In genomic region chr4:145709336-145709735, GRCh38 we compare ENCODE assay signal across 17 cellular contexts. TPM values are rescaled to one million over a fixed set of nuclear protein-coding genes. Genes with fewer than 3 reads are reported as not detected.
A peak's percentile ranks its signal among the peaks of the same experiment; 100 is the strongest.
DNase-seq lines count a peak whose midpoint lies in the region; ATAC-seq and TF ChIP-seq lines count a peak whose summit lies in the region.
"Had no signal": no experiment of that assay in that cellular context is flagged by ENCODE, and none has a peak within 500 bp of the region (broad histone marks: within the 10 kb centered on the region; RNA-seq: fewer than 3 reads in every experiment).

No MANE protein-coding gene starts in this region.

- peak overlapping the region; percentile 42 for H3K4me2 ChIP-seq in mammary epithelial cell (ENCODE audit: insufficient read depth, low read depth, low read length)

- in situ Hi-C loops in mammary epithelial cell (cut with MboI; ENCODE audit: low sequenced_read_pairs in 2 of 2): no loop called here

- no peaks in the 10 kb centered on the region for H3K27me3 ChIP-seq in mammary epithelial cell (ENCODE audit: insufficient read depth, low read length)
- H3K27me3 ChIP-seq: right atrium auricular region had no signal

- peaks cover 18% of the 10 kb centered on the region for H3K4me1 ChIP-seq in mammary epithelial cell (ENCODE audit: insufficient read depth, low read length)
- H3K4me1 ChIP-seq: right atrium auricular region had no signal

- H3K9me3 ChIP-seq in mammary epithelial cell (replicated peaks; ENCODE audit: insufficient read depth, low read length): no peaks in the 10 kb centered on the region

- peak; percentile 87 for DNase-seq in DMS79 (lab: John Stamatoyannopoulos, UW)
- DNase-seq in NCI-H187 treated with DMSO at 0.1 percent for 48 hours (lab: John Stamatoyannopoulos, UW): peak; percentile 52
- no peak for DNase-seq in mammary epithelial cell
- no peak for DNase-seq in GOT3 (lab: John Stamatoyannopoulos, UW)
- no peak for DNase-seq in D341Med (ENCODE audit: low spot score)
- DNase-seq: cerebellar nuclear complex; DND-41; Karpas-422; naive thymus-derived CD8-positive, alpha-beta T cell; NCI-H524; Right ventricle myocardium superior; stimulated activated CD4-positive, alpha-beta T cell treated with anti-CD3 and anti-CD28 coated beads, Interleukin-4, amount 100 ng/mL, for 24 hours; stimulated activated naive CD4-positive, alpha-beta T cell had no signal

- H3K4me3 ChIP-seq in mammary epithelial cell (replicated peaks in 1 of 3; ENCODE audit: insufficient read depth in 1 of 3, low read depth in 2 of 3, low read length in 3 of 3): no peak overlapping the region
- H3K4me3 ChIP-seq: right atrium auricular region had no signal

- H3K27ac ChIP-seq in mammary epithelial cell (ENCODE audit: insufficient read depth, low read depth, low read length): no peak overlapping the region
- H3K27ac ChIP-seq: right atrium auricular region had no signal

- H3K79me2 ChIP-seq in mammary epithelial cell (ENCODE audit: insufficient read depth, low read length): no peaks in the 10 kb centered on the region

- no peak for TF ChIP-seq CTCF in mammary epithelial cell (conservative IDR thresholded peaks at IDR 0.05 in 1 of 2, IDR thresholded peaks at IDR 0.05 in 1 of 2; ENCODE audit: extremely low read depth in 1 of 2, insufficient read depth in 1 of 2, low read depth in 1 of 2, low read length in 2 of 2)

- no peaks in the 10 kb centered on the region for H3K36me3 ChIP-seq in mammary epithelial cell (ENCODE audit: insufficient read depth, low read length)
- H3K36me3 ChIP-seq: right atrium auricular region had no signal

- H2AFZ ChIP-seq in mammary epithelial cell (ENCODE audit: low read depth, low read length): no peak overlapping the region

- intact Hi-C loops in mammary epithelial cell (cut with micrococcal nuclease): no loop called here

- CTCF ChIA-PET in mammary epithelial cell (lab: Charles Lee; ENCODE audit: low non-redundant PET): no interaction called here

- H3K9ac ChIP-seq in mammary epithelial cell (ENCODE audit: insufficient read depth, low read length): no peak overlapping the region

- WGBS in mammary epithelial cell (ENCODE audit: low coverage, missing lambda C conversion rate): 0% methylated on average over 1 of the region's 1 CpG

- H4K20me1 ChIP-seq in mammary epithelial cell (ENCODE audit: insufficient read depth, low read length): no peaks in the 10 kb centered on the region

- dilution Hi-C loops in mammary epithelial cell (cut with HindIII; ENCODE audit: low sequenced_read_pairs): loop anchor here (5.0 kb wide), 1 partner anchor 87 kb away; no protein-coding TSS in a partner anchor

- no TSS peak for BruUV-seq in mammary epithelial cell (replicated peaks; lab: Mats Ljungman, UMichigan)

- peak; percentile 19 for ATAC-seq in HG02571 (IDR thresholded peaks at IDR 0.05; ENCODE audit: unreplicated experiment)
- ATAC-seq in GM21576 (IDR thresholded peaks at IDR 0.05; ENCODE audit: unreplicated experiment): no peak
- no peak for ATAC-seq in GM21825 (IDR thresholded peaks at IDR 0.05; ENCODE audit: unreplicated experiment)
- ATAC-seq: naive thymus-derived CD8-positive, alpha-beta T cell had no signal

RNA-seq across cellular contexts. Expression of gene C4orf51, which starts 29.4 kb away (rescaled TPM):
- total RNA-seq in mammary epithelial cell: not detected
- polyA plus RNA-seq in mammary epithelial cell: not detected
- not detected for polyA minus RNA-seq in mammary epithelial cell
- total RNA-seq: naive thymus-derived CD8-positive, alpha-beta T cell; right atrium auricular region; Right ventricle myocardium superior had no signal
- polyA plus RNA-seq: naive thymus-derived CD8-positive, alpha-beta T cell had no signal

Comparison
In these comparisons a context has a peak if more than half of its experiments do, and no peak if none do; other contexts are left out.
1. DNase-seq: peak in DMS79 (single experiment) and NCI-H187 treated with DMSO at 0.1 percent for 48 hours (single experiment); none in mammary epithelial cell (single experiment), GOT3 (single experiment) and D341Med (single experiment).